In genomic region chr10:3797750-3798149, GRCh38 we compare ENCODE assay signal across 18 cellular contexts. TPM values are rescaled to one million over a fixed set of nuclear protein-coding genes. Genes with fewer than 3 reads are reported as not detected.
A peak's percentile ranks its signal among the peaks of the same experiment; 100 is the strongest.
DNase-seq lines count a peak whose midpoint lies in the region; ATAC-seq and TF ChIP-seq lines count a peak whose summit lies in the region.
"Had no signal": no experiment of that assay in that cellular context is flagged by ENCODE, and none has a peak within 500 bp of the region (broad histone marks: within the 10 kb centered on the region; RNA-seq: fewer than 3 reads in every experiment).

No MANE protein-coding gene starts in this region.

- no peak for DNase-seq in activated T-cell treated with anti-CD3 and anti-CD28 coated beads, Interleukin-2, amount 50 U/mL, for 4 hours
- DNase-seq in activated T-cell treated with anti-CD3 and anti-CD28 coated beads, Interleukin-2, amount 50 U/mL, for 1 hour, result no peak
- DNase-seq in DND-41 (no peak), SW 1271 (lab: John Stamatoyannopoulos, UW) (no peak), NCI-H187 (lab: John Stamatoyannopoulos, UW) (no peak), COLO829 (ENCODE audit: low spot score) (no peak)
- DNase-seq in naive thymus-derived CD4-positive, alpha-beta T cell, result no peak
- DNase-seq: DMS79 treated with DMSO at 0.1 percent for 48 hours, KG1, MV-4-11, NCI-H1694 treated with DMSO at 0.1 percent for 48 hours, NCI-H2107, NCI-H510A, NCI-H774, Right ventricle myocardium superior had no signal

- H2AFZ ChIP-seq in DND-41 (ENCODE audit: low read depth, low read length), result no peak overlapping the region

- peak overlapping the region; percentile 53 for H3K27ac Mint-ChIP-seq in activated T-helper 17 cell treated with anti-CD3 and anti-CD28 coated beads, Interleukin-2, amount 50 U/mL, for 72 hours
- peak overlapping the region in 5 of 9 donors; percentile 22 to 52 (median 26) for H3K27ac Mint-ChIP-seq in naive thymus-derived CD4-positive, alpha-beta T cell

- H3K9me3 Mint-ChIP-seq in activated T-cell treated with anti-CD3 and anti-CD28 coated beads, Interleukin-2, amount 50 U/mL, for 4 hours, result peaks cover 3% of the 10 kb centered on the region
- H3K9me3 Mint-ChIP-seq in activated T-helper 17 cell treated with anti-CD3 and anti-CD28 coated beads, Interleukin-2, amount 50 U/mL, for 72 hours, result peaks cover 1% of the 10 kb centered on the region
- H3K9me3 Mint-ChIP-seq in naive thymus-derived CD4-positive, alpha-beta T cell, result peaks cover 0 to 15% (median 0%) of the 10 kb centered on the region in 11 donors

- TF ChIP-seq CTCF in DND-41 (IDR thresholded peaks at IDR 0.05; ENCODE audit: borderline replicate concordance, extremely low read depth, low read length, poor library complexity, severe bottlenecking), result no peak

- intact Hi-C loops in naive thymus-derived CD4-positive, alpha-beta T cell (cut with micrococcal nuclease), result no loop called here

- no peak overlapping the region for H3K4me3 ChIP-seq in DND-41 (ENCODE audit: low read depth in 1 of 2, low read length in 2 of 2)
- H3K4me3 ChIP-seq in naive thymus-derived CD4-positive, alpha-beta T cell (ENCODE audit: low read length), result no peak overlapping the region
- H3K4me3 ChIP-seq: BLaER1 had no signal

- ATAC-seq in activated T-cell treated with anti-CD3 and anti-CD28 coated beads, Interleukin-2, amount 50 U/mL, for 4 hours, result peak; percentile 59 to 85
- ATAC-seq in DND-41 (ENCODE audit: insufficient read depth, low read depth), result peak; percentile 53; the same call in 1 of the 3 replicates
- ATAC-seq in activated T-helper 17 cell treated with anti-CD3 and anti-CD28 coated beads, Interleukin-2, amount 50 U/mL, for 72 hours (replicated peaks), result peak; percentile 74
- ATAC-seq in naive thymus-derived CD4-positive, alpha-beta T cell, result no peak
- ATAC-seq: HepG2 had no signal

- H3K36me3 Mint-ChIP-seq in activated T-cell treated with anti-CD3 and anti-CD28 coated beads, Interleukin-2, amount 50 U/mL, for 4 hours (ENCODE audit: insufficient read depth), result no peaks in the 10 kb centered on the region
- H3K36me3 Mint-ChIP-seq in activated T-helper 17 cell treated with anti-CD3 and anti-CD28 coated beads, Interleukin-2, amount 50 U/mL, for 72 hours (ENCODE audit: low read depth), result no peaks in the 10 kb centered on the region
- H3K36me3 Mint-ChIP-seq in naive thymus-derived CD4-positive, alpha-beta T cell, result peaks cover 0 to 41% (median 0%) of the 10 kb centered on the region in 5 donors

- H3K4me1 ChIP-seq in DND-41 (ENCODE audit: insufficient read depth, low read length), result peaks cover 22% of the 10 kb centered on the region
- peaks cover 7 to 10% of the 10 kb centered on the region in 2 donors for H3K4me1 ChIP-seq in naive thymus-derived CD4-positive, alpha-beta T cell (ENCODE audit: control insufficient read depth in 2 of 2, insufficient read depth in 2 of 2, low read length in 2 of 2)

- peaks cover 44% of the 10 kb centered on the region for H3K4me1 Mint-ChIP-seq in activated T-cell treated with anti-CD3 and anti-CD28 coated beads, Interleukin-2, amount 50 U/mL, for 4 hours (ENCODE audit: low read depth)
- peaks cover 26% of the 10 kb centered on the region for H3K4me1 Mint-ChIP-seq in activated T-helper 17 cell treated with anti-CD3 and anti-CD28 coated beads, Interleukin-2, amount 50 U/mL, for 72 hours
- peaks cover 0 to 44% (median 16%) of the 10 kb centered on the region in 7 donors for H3K4me1 Mint-ChIP-seq in naive thymus-derived CD4-positive, alpha-beta T cell

- no peak overlapping the region for H3K27ac ChIP-seq in DND-41 (ENCODE audit: low read length)
- no peak overlapping the region for H3K27ac ChIP-seq in naive thymus-derived CD4-positive, alpha-beta T cell (ENCODE audit: low read depth, low read length)
- H3K27ac ChIP-seq: BLaER1 had no signal

- no peaks in the 10 kb centered on the region for H3K36me3 ChIP-seq in DND-41 (ENCODE audit: insufficient read depth, low read length)
- no peaks in the 10 kb centered on the region for H3K36me3 ChIP-seq in naive thymus-derived CD4-positive, alpha-beta T cell (ENCODE audit: control insufficient read depth in 2 of 3, insufficient read depth in 3 of 3, low read length in 3 of 3)
- H3K36me3 ChIP-seq: BLaER1 had no signal

- H3K9me3 ChIP-seq in DND-41 (ENCODE audit: insufficient read depth, low read length, severe bottlenecking), result peaks cover 3% of the 10 kb centered on the region
- H3K9me3 ChIP-seq in naive thymus-derived CD4-positive, alpha-beta T cell (ENCODE audit: control insufficient read depth in 2 of 3, low read length in 3 of 3), result no peaks in the 10 kb centered on the region

- CTCF ChIA-PET in naive thymus-derived CD4-positive, alpha-beta T cell (lab: Charles Lee), result no interaction called here

- H3K27me3 ChIP-seq in DND-41 (ENCODE audit: insufficient read depth, low read length, poor library complexity), result no peaks in the 10 kb centered on the region
- no peaks in the 10 kb centered on the region for H3K27me3 ChIP-seq in naive thymus-derived CD4-positive, alpha-beta T cell (ENCODE audit: control insufficient read depth in 2 of 2, insufficient read depth in 2 of 2, low read length in 2 of 2)
- H3K27me3 ChIP-seq: BLaER1 had no signal

- H4K20me1 ChIP-seq in DND-41 (ENCODE audit: insufficient read depth, low read length), result no peaks in the 10 kb centered on the region
- H4K20me1 ChIP-seq: BLaER1 had no signal

- no peaks in the 10 kb centered on the region for H3K27me3 Mint-ChIP-seq in activated T-cell treated with anti-CD3 and anti-CD28 coated beads, Interleukin-2, amount 50 U/mL, for 4 hours (ENCODE audit: low read depth)
- H3K27me3 Mint-ChIP-seq in activated T-helper 17 cell treated with anti-CD3 and anti-CD28 coated beads, Interleukin-2, amount 50 U/mL, for 72 hours, result no peaks in the 10 kb centered on the region
- no peaks in the 10 kb centered on the region for H3K27me3 Mint-ChIP-seq in naive thymus-derived CD4-positive, alpha-beta T cell

- H3K9ac ChIP-seq in DND-41 (ENCODE audit: low read depth, low read length), result no peak overlapping the region
- H3K9ac ChIP-seq: BLaER1 had no signal

- H3K79me2 ChIP-seq in DND-41 (ENCODE audit: insufficient read depth, low read length), result no peaks in the 10 kb centered on the region

- H3K4me2 ChIP-seq in DND-41 (ENCODE audit: insufficient read depth, low read length), result no peak overlapping the region
- H3K4me2 ChIP-seq: BLaER1 had no signal

- POLR2A ChIA-PET in naive thymus-derived CD4-positive, alpha-beta T cell (lab: Charles Lee), result interaction anchor here (0.9 to 6.1 kb wide), 2 partner anchors 10 to 13 kb away, joined by 3 to 123 read pairs; partner anchors contain the start of gene KLF6

- no peak overlapping the region for H3K4me3 Mint-ChIP-seq in activated T-cell treated with anti-CD3 and anti-CD28 coated beads, Interleukin-2, amount 50 U/mL, for 4 hours
- H3K4me3 Mint-ChIP-seq in activated T-helper 17 cell treated with anti-CD3 and anti-CD28 coated beads, Interleukin-2, amount 50 U/mL, for 72 hours, result peak overlapping the region; percentile 52
- H3K4me3 Mint-ChIP-seq in naive thymus-derived CD4-positive, alpha-beta T cell, result peak overlapping the region in 1 of 10 donors; percentile 6

RNA-seq across cellular contexts. Expression of gene KLF6, which starts 12.7 kb away (rescaled TPM):
- total RNA-seq in activated T-cell treated with anti-CD3 and anti-CD28 coated beads, Interleukin-2, amount 50 U/mL, for 4 hours, result 100 to 1,000 TPM; 188 to 247 (median 209) TPM
- total RNA-seq in activated T-helper 17 cell treated with anti-CD3 and anti-CD28 coated beads, Interleukin-2, amount 50 U/mL, for 72 hours, result 100 to 1,000 TPM; 163 to 201 TPM
- 1,000 to 10,000 TPM in 1 of 5 experiments, 100 to 1,000 TPM in 4; 142 to 1,870 (median 168) TPM for total RNA-seq in naive thymus-derived CD4-positive, alpha-beta T cell
- 100 to 1,000 TPM; 153 to 190 TPM for polyA plus RNA-seq in naive thymus-derived CD4-positive, alpha-beta T cell
